ENCODE assay signal across 8 cellular contexts in the genomic region with DNA sequence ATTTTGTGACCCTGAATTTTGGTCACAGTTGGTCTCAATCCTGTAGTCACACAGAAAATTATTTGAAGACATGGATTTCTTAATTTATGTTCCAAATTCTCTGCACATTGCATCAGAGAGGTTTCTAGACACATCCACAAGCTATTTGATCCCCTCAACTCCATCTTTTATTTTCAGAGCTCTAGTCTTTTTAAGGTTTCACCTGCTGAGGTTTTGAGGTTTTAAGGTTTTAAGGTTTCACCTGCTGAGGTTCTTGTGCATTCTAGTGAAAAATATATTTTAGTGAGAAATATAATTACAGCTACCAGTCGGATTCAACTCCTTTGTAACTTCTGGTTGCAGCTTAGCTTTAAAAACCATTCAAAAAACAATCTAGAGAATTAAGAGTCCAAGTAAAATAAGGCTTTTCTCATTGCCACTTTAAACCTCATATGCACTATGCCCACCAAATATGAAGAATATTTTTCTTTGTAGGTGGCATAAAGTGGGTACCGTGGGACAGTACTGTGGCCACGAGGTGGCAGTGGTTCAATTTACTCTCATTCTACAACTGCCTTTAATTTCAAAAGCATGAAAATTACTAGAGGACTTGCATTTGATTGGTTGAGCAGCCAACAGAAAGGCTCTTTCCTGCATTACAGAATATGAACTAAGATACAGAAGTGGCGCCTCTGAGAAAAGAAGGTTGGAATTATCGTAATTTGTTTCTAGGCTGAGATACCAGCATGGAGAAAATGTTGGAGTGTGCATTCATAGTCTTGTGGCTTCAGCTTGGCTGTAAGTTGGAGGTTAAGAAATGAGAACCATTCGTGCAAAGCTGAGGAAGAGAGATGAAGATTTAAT.
A peak's percentile ranks its signal among the peaks of the same experiment; 100 is the strongest.
DNase-seq lines count a peak whose midpoint lies in the region; ATAC-seq and TF ChIP-seq lines count a peak whose summit lies in the region.

No MANE protein-coding gene starts in this region.

- no peaks in the 10 kb centered on the region for H3K9me3 Mint-ChIP-seq in activated CD4-positive, alpha-beta T cell treated with anti-CD3 and anti-CD28 coated beads for 36 hours (ENCODE audit: low read depth)
- no peaks in the 10 kb centered on the region for H3K9me3 Mint-ChIP-seq in neural crest cell

- no peaks in the 10 kb centered on the region for H3K27me3 Mint-ChIP-seq in activated CD4-positive, alpha-beta T cell treated with anti-CD3 and anti-CD28 coated beads for 36 hours
- H3K27me3 Mint-ChIP-seq in neural crest cell (ENCODE audit: low read depth), result peaks cover 60% of the 10 kb centered on the region

- H3K4me1 Mint-ChIP-seq in activated CD4-positive, alpha-beta T cell treated with anti-CD3 and anti-CD28 coated beads for 36 hours, result peaks cover 12% of the 10 kb centered on the region
- H3K4me1 Mint-ChIP-seq in neural crest cell, result no peaks in the 10 kb centered on the region

- H3K4me3 ChIP-seq in cardiac fibroblast (replicated peaks in 1 of 2; ENCODE audit: low read depth in 2 of 2, low read length in 2 of 2), result no peak overlapping the region

- TF ChIP-seq CTCF in cardiac fibroblast (IDR thresholded peaks at IDR 0.05; ENCODE audit: low read depth, low read length) (peak; percentile 7), neural crest cell (conservative IDR thresholded peaks at IDR 0.05) (peak; percentile 62)

- peak; percentile 94 for ATAC-seq in activated CD4-positive, alpha-beta T cell treated with anti-CD3 and anti-CD28 coated beads for 36 hours
- ATAC-seq in HG02840 (IDR thresholded peaks at IDR 0.05; ENCODE audit: low FRiP score, unreplicated experiment), result no peak
- no peak for ATAC-seq in GM19455 (IDR thresholded peaks at IDR 0.05; ENCODE audit: unreplicated experiment)

- DNase-seq in activated CD4-positive, alpha-beta T cell treated with anti-CD3 and anti-CD28 coated beads for 36 hours, result peak; percentile 70
- DNase-seq in activated CD4-positive, alpha-beta T cell treated with anti-CD3 and anti-CD28 coated beads for 1 hour, result no peak
- DNase-seq in SK-MEL-5 (ENCODE audit: low read depth, low spot score) (peak; percentile 70), cardiac fibroblast (ENCODE audit: low read depth in 2 of 2) (peak in 1 of 2 donors; percentile 2), neural crest cell (ENCODE audit: low read depth, low spot score) (no peak), GOT3 (lab: John Stamatoyannopoulos, UW) (no peak)

- CTCF ChIA-PET in activated CD4-positive, alpha-beta T cell treated with anti-CD3 and anti-CD28 coated beads for 36 hours (lab: Charles Lee), result interaction anchor here (0.6 to 1.6 kb wide), 25 partner anchors 13 to 530 kb away, joined by 3 to 11 read pairs (median 4); no protein-coding TSS in a partner anchor

- H3K4me3 Mint-ChIP-seq in activated CD4-positive, alpha-beta T cell treated with anti-CD3 and anti-CD28 coated beads for 36 hours, result peak overlapping the region; percentile 73
- no peak overlapping the region for H3K4me3 Mint-ChIP-seq in neural crest cell

- in situ Hi-C loops in SK-MEL-5 (cut with HindIII; ENCODE audit: low pct_unique_long_range_greater_than_20kb, low sequenced_read_pairs), result no loop called here

- POLR2A ChIA-PET in activated CD4-positive, alpha-beta T cell treated with anti-CD3 and anti-CD28 coated beads for 36 hours (lab: Charles Lee), result no interaction called here

- intact Hi-C loops in activated CD4-positive, alpha-beta T cell treated with anti-CD3 and anti-CD28 coated beads for 36 hours (cut with DNase I, micrococcal nuclease), result loop anchor here (5.0 kb wide), 1 partner anchor 38 kb away; no protein-coding TSS in a partner anchor

- H3K27ac Mint-ChIP-seq in activated CD4-positive, alpha-beta T cell treated with anti-CD3 and anti-CD28 coated beads for 36 hours, result peak overlapping the region; percentile 70
- no peak overlapping the region for H3K27ac Mint-ChIP-seq in neural crest cell (ENCODE audit: unreplicated experiment)

- H3K36me3 Mint-ChIP-seq in activated CD4-positive, alpha-beta T cell treated with anti-CD3 and anti-CD28 coated beads for 36 hours (ENCODE audit: low read depth), result no peaks in the 10 kb centered on the region
- H3K36me3 Mint-ChIP-seq in neural crest cell (ENCODE audit: low read depth), result no peaks in the 10 kb centered on the region

Comparison
In these comparisons a context has a peak if more than half of its experiments do, and no peak if none do; other contexts are left out.
1. DNase-seq: peak in activated CD4-positive, alpha-beta T cell treated with anti-CD3 and anti-CD28 coated beads for 36 hours (single experiment) and SK-MEL-5 (single experiment); none in activated CD4-positive, alpha-beta T cell treated with anti-CD3 and anti-CD28 coated beads for 1 hour (single experiment), neural crest cell (single experiment) and GOT3 (single experiment).